ENCODE assay signal across 17 cellular contexts in genomic region chr3:156525808-156526207, GRCh38. TPM values are rescaled to one million over a fixed set of nuclear protein-coding genes. Genes with fewer than 3 reads are reported as not detected.
DNase-seq lines count a peak whose midpoint lies in the region; ATAC-seq, FAIRE-seq and TF ChIP-seq lines count a peak whose summit lies in the region.
"Had no signal": no experiment of that assay in that cellular context is flagged by ENCODE, and none has a peak within 500 bp of the region (broad histone marks: within the 10 kb centered on the region; RNA-seq: fewer than 3 reads in every experiment).

No MANE protein-coding gene starts in this region.

- H3K79me2 ChIP-seq in PC-3 (ENCODE audit: low read length) = no peaks in the 10 kb centered on the region

- no peak overlapping the region for H3K27ac ChIP-seq in PC-3 (ENCODE audit: low read length)
- H3K27ac ChIP-seq in mesenchymal stem cell (ENCODE audit: low read length, poor library complexity, severe bottlenecking) = no peak overlapping the region
- H3K27ac ChIP-seq: BLaER1 treated with 17β-estradiol and CSF1 and Interleukin-3, amounts not matched to agents 10 nM and 100 nM; GM23248 had no signal

- H3K79me1 ChIP-seq in mesenchymal stem cell (replicated peaks; ENCODE audit: low read length, poor library complexity, severe bottlenecking) = no peaks in the 10 kb centered on the region

- no peaks in the 10 kb centered on the region for H4K20me1 ChIP-seq in PC-3 (ENCODE audit: low read length)
- H4K20me1 ChIP-seq: BLaER1 treated with 17β-estradiol and CSF1 and Interleukin-3, amounts not matched to agents 10 nM and 100 nM had no signal

- no peaks in the 10 kb centered on the region for H3K9me3 ChIP-seq in PC-3 (ENCODE audit: low read length)
- no peaks in the 10 kb centered on the region for H3K9me3 ChIP-seq in mesenchymal stem cell (ENCODE audit: control insufficient read depth, low read length)

- peak; percentile 89 for FAIRE-seq in H54 (lab: Jason Lieb, UNC)
- FAIRE-seq: GM12878, GM18507 had no signal

- no peak overlapping the region for H3K9ac ChIP-seq in PC-3 (ENCODE audit: low read length)
- H3K9ac ChIP-seq in mesenchymal stem cell (ENCODE audit: low read length) = no peak overlapping the region
- H3K9ac ChIP-seq: BLaER1 treated with 17β-estradiol and CSF1 and Interleukin-3, amounts not matched to agents 10 nM and 100 nM; GM23248 had no signal

- ATAC-seq in PC-3 = peak; percentile 78
- ATAC-seq: GM12878 had no signal

- CTCF ChIA-PET in PC-3 (lab: Charles Lee) = no interaction called here

- BruUV-seq in PC-3 (replicated peaks; lab: Mats Ljungman, UMichigan) = no TSS peak

- TF ChIP-seq CTCF in PC-3 (conservative IDR thresholded peaks at IDR 0.05; ENCODE audit: low read depth, low read length) = no peak

- H3K23ac ChIP-seq in mesenchymal stem cell (ENCODE audit: low read length in 2 of 2) = no peak overlapping the region

- intact Hi-C loops in PC-3 (cut with micrococcal nuclease) = no loop called here

- H3K4me1 ChIP-seq in PC-3 (ENCODE audit: insufficient read depth, low read length) (peaks cover 5% of the 10 kb centered on the region; the same call in 1 of the 2 replicates), mesenchymal stem cell (ENCODE audit: control insufficient read depth, insufficient read depth, low read depth, low read length) (no peaks in the 10 kb centered on the region)

- H3K36me3 ChIP-seq in PC-3 (ENCODE audit: low read depth, low read length) (no peaks in the 10 kb centered on the region), mesenchymal stem cell (ENCODE audit: control insufficient read depth in 1 of 2, insufficient read depth in 2 of 2, low read depth in 1 of 2, low read length in 2 of 2) (peaks cover 0 to 3% of the 10 kb centered on the region in 2 experiments)
- H3K36me3 ChIP-seq: BLaER1 treated with 17β-estradiol and CSF1 and Interleukin-3, amounts not matched to agents 10 nM and 100 nM had no signal

- POLR2A ChIA-PET in PC-3 (lab: Charles Lee; ENCODE audit: unreplicated experiment) = no interaction called here

- no peak overlapping the region for H3K14ac ChIP-seq in mesenchymal stem cell (ENCODE audit: low read length in 2 of 2)

- H3K4ac ChIP-seq in mesenchymal stem cell (ENCODE audit: low read depth in 1 of 2, low read length in 2 of 2) = no peak overlapping the region

- H3K9me2 ChIP-seq in PC-3 (replicated peaks; ENCODE audit: low read length) = no peaks in the 10 kb centered on the region

- H3K27me3 ChIP-seq in PC-3 (ENCODE audit: low read length) (no peaks in the 10 kb centered on the region), mesenchymal stem cell (ENCODE audit: control insufficient read depth in 1 of 2, insufficient read depth in 1 of 2, low read length in 2 of 2) (no peaks in the 10 kb centered on the region)

- WGBS in mesenchymal stem cell = 100% methylated on average over 1 of the region's 1 CpG

- no peak overlapping the region for H2BK5ac ChIP-seq in mesenchymal stem cell (ENCODE audit: low read depth, low read length, poor library complexity, severe bottlenecking)

- H2AK5ac ChIP-seq in mesenchymal stem cell (ENCODE audit: low read length, severe bottlenecking) = no peak overlapping the region

- no peak overlapping the region for H3K4me2 ChIP-seq in PC-3 (ENCODE audit: low read length)
- H3K4me2 ChIP-seq in mesenchymal stem cell (ENCODE audit: low read length, poor library complexity, severe bottlenecking) = no peak overlapping the region

- no peak overlapping the region for H2BK120ac ChIP-seq in mesenchymal stem cell (ENCODE audit: low read depth, low read length)

- no peak for DNase-seq in H54 (ENCODE audit: insufficient read length, low spot score)
- peak; percentile 59 for DNase-seq in PC-3
- peak; percentile 47 for DNase-seq in amniotic epithelial cell (ENCODE audit: low read depth)
- peak; percentile 33 for DNase-seq in iris pigment epithelial cell (ENCODE audit: low read depth)
- DNase-seq in CD1c-positive myeloid dendritic cell (ENCODE audit: extremely low spot score) = no peak
- DNase-seq in NCI-H524 (lab: John Stamatoyannopoulos, UW) = no peak
- DNase-seq in T1000 (lab: John Stamatoyannopoulos, UW) = no peak
- DNase-seq in mesenchymal stem cell = no peak
- DNase-seq: ACHN; Calu3; CD4-positive, alpha-beta T cell; DMS 273 treated with DMSO at 0.1 percent for 48 hours; GM23248; H7 had no signal

- no peak overlapping the region for H3K18ac ChIP-seq in mesenchymal stem cell (ENCODE audit: low read depth in 1 of 2, low read length in 2 of 2)

- H2BK12ac ChIP-seq in mesenchymal stem cell (ENCODE audit: low read length in 2 of 2) = no peak overlapping the region

- H3F3A ChIP-seq in PC-3 (ENCODE audit: low read length, unreplicated experiment) = no peaks in the 10 kb centered on the region

- TF ChIP-seq POLR2A in H54 (IDR thresholded peaks at IDR 0.05; ENCODE audit: low read depth, low read length) = no peak

- H2AFZ ChIP-seq in PC-3 (ENCODE audit: low read length) = no peak overlapping the region
- H2AFZ ChIP-seq in mesenchymal stem cell (ENCODE audit: low read depth, low read length) = no peak overlapping the region
- H2AFZ ChIP-seq: GM23248 had no signal

- H2BK15ac ChIP-seq in mesenchymal stem cell (ENCODE audit: low read depth, poor library complexity, severe bottlenecking) = no peak overlapping the region

- H4K91ac ChIP-seq in mesenchymal stem cell (ENCODE audit: low read length) = no peak overlapping the region

- H3K4me3 ChIP-seq in PC-3 (ENCODE audit: low read length) = no peak overlapping the region
- H3K4me3 ChIP-seq in mesenchymal stem cell (ENCODE audit: insufficient read depth in 1 of 2, low read depth in 1 of 2, low read length in 2 of 2) = no peak overlapping the region
- H3K4me3 ChIP-seq: BLaER1 treated with 17β-estradiol and CSF1 and Interleukin-3, amounts not matched to agents 10 nM and 100 nM; GM12878; GM23248 had no signal

- no peak overlapping the region for H4K8ac ChIP-seq in mesenchymal stem cell (ENCODE audit: low read length)

RNA-seq across cellular contexts. Expression of gene SSR3, which starts 29.1 kb away (rescaled TPM):
- total RNA-seq in PC-3 (2014; rRNA removed) = 171 and 178 TPM in 2 replicates
- 238 TPM for polyA plus RNA-seq in mesenchymal stem cell (2013, experiment 1 of 2)
- 261 TPM for polyA plus RNA-seq in mesenchymal stem cell (2013, experiment 2 of 2)

Comparison
In these comparisons a context has a peak if more than half of its experiments do, and no peak if none do; other contexts are left out.
1. DNase-seq: peak in PC-3 (single experiment), amniotic epithelial cell (single experiment) and iris pigment epithelial cell (single experiment); none in H54 (single experiment), CD1c-positive myeloid dendritic cell (single experiment), NCI-H524 (0 of 2), T1000 (single experiment) and mesenchymal stem cell (single experiment).